In genomic region chr3:134486577-134487041, GRCh38 we compare ENCODE assay signal across 8 cellular contexts. TPM values are rescaled to one million over a fixed set of nuclear protein-coding genes. Genes with fewer than 3 reads are reported as not detected.
DNase-seq lines count a peak whose midpoint lies in the region; ATAC-seq lines count a peak whose summit lies in the region.

No MANE protein-coding gene starts in this region.

- H3K27ac ChIP-seq in effector memory CD4-positive, alpha-beta T cell (ENCODE audit: insufficient read depth, low read length, poor library complexity, severe bottlenecking), result peak overlapping the region; percentile 88
- H3K27ac ChIP-seq in muscle layer of colon (ENCODE audit: low read depth, low read length), result peak overlapping the region; percentile 98

- peak; percentile 16 for ATAC-seq in HG02981 (IDR thresholded peaks at IDR 0.05; ENCODE audit: unreplicated experiment)
- ATAC-seq in GM21367 (IDR thresholded peaks at IDR 0.05; ENCODE audit: unreplicated experiment), result no peak

- peaks cover 7% of the 10 kb centered on the region for H3K4me1 ChIP-seq in effector memory CD4-positive, alpha-beta T cell (ENCODE audit: control insufficient read depth, insufficient read depth, low read length, poor library complexity, severe bottlenecking)
- H3K4me1 ChIP-seq in muscle layer of colon (ENCODE audit: insufficient read depth, low read length), result peaks cover 25% of the 10 kb centered on the region

- H3K9me3 ChIP-seq in effector memory CD4-positive, alpha-beta T cell (ENCODE audit: control insufficient read depth, low read length), result no peaks in the 10 kb centered on the region
- H3K9me3 ChIP-seq in muscle layer of colon (ENCODE audit: low read length), result no peaks in the 10 kb centered on the region

- peak overlapping the region; percentile 57 for H3K9ac ChIP-seq in muscle layer of colon (ENCODE audit: low read length)

- no peaks in the 10 kb centered on the region for H3K27me3 ChIP-seq in effector memory CD4-positive, alpha-beta T cell (replicated peaks; ENCODE audit: control insufficient read depth, insufficient read depth, low read length, poor library complexity, severe bottlenecking)
- H3K27me3 ChIP-seq in muscle layer of colon (ENCODE audit: control insufficient read depth in 1 of 2, insufficient read depth in 2 of 2, low read length in 2 of 2), result no peaks in the 10 kb centered on the region

- DNase-seq in activated CD8-positive, alpha-beta memory T cell treated with anti-CD3 and anti-CD28 coated beads for 4 hours (ENCODE audit: low read depth in 2 of 2), result peak; percentile 5 to 10
- DNase-seq in activated CD8-positive, alpha-beta memory T cell treated with anti-CD3 and anti-CD28 coated beads, Interleukin-2, amount 50 U/mL, for 48 hours, result no peak
- DNase-seq in SK-N-DZ (ENCODE audit: low spot score) (peak; percentile 47), NCI-H1048 (lab: John Stamatoyannopoulos, UW) (no peak)
- no peak for DNase-seq in effector memory CD4-positive, alpha-beta T cell

- H3K36me3 ChIP-seq in effector memory CD4-positive, alpha-beta T cell (ENCODE audit: control insufficient read depth, insufficient read depth, low read length), result peaks cover 10% of the 10 kb centered on the region
- H3K36me3 ChIP-seq in muscle layer of colon (ENCODE audit: insufficient read depth, low read length), result peaks cover 12% of the 10 kb centered on the region

- H3K4me3 ChIP-seq in effector memory CD4-positive, alpha-beta T cell (ENCODE audit: insufficient read depth, low read depth, low read length, poor library complexity, severe bottlenecking), result peak overlapping the region; percentile 80
- peak overlapping the region; percentile 86 to 98 for H3K4me3 ChIP-seq in muscle layer of colon (ENCODE audit: low read depth in 1 of 2, low read length in 2 of 2)

RNA-seq across cellular contexts. Expression of gene CEP63, which starts 0.8 kb away (rescaled TPM):
- polyA plus RNA-seq in SK-N-DZ (2014; cell fraction: cytosol; rRNA removed), result 19.1 and 20.7 TPM in 2 replicates
- polyA plus RNA-seq in SK-N-DZ (2014; cell fraction: nucleus; rRNA removed), result 11.1 and 14.9 TPM in 2 replicates

RNA-seq across cellular contexts. Expression of gene ANAPC13, which starts 0.8 kb away (rescaled TPM):
- 143 and 145 TPM in 2 replicates for polyA plus RNA-seq in SK-N-DZ (2014; cell fraction: cytosol; rRNA removed)
- polyA plus RNA-seq in SK-N-DZ (2014; cell fraction: nucleus; rRNA removed), result 79.6 and 81.3 TPM in 2 replicates

Comparison
In these comparisons a context has a peak if more than half of its experiments do, and no peak if none do; other contexts are left out.
1. DNase-seq: peak in activated CD8-positive, alpha-beta memory T cell treated with anti-CD3 and anti-CD28 coated beads for 4 hours (2 of 2) and SK-N-DZ (single experiment); none in activated CD8-positive, alpha-beta memory T cell treated with anti-CD3 and anti-CD28 coated beads, Interleukin-2, amount 50 U/mL, for 48 hours (single experiment), effector memory CD4-positive, alpha-beta T cell (0 of 3) and NCI-H1048 (single experiment).